ENCODE assay signal across 1 cellular context in the genomic region with DNA sequence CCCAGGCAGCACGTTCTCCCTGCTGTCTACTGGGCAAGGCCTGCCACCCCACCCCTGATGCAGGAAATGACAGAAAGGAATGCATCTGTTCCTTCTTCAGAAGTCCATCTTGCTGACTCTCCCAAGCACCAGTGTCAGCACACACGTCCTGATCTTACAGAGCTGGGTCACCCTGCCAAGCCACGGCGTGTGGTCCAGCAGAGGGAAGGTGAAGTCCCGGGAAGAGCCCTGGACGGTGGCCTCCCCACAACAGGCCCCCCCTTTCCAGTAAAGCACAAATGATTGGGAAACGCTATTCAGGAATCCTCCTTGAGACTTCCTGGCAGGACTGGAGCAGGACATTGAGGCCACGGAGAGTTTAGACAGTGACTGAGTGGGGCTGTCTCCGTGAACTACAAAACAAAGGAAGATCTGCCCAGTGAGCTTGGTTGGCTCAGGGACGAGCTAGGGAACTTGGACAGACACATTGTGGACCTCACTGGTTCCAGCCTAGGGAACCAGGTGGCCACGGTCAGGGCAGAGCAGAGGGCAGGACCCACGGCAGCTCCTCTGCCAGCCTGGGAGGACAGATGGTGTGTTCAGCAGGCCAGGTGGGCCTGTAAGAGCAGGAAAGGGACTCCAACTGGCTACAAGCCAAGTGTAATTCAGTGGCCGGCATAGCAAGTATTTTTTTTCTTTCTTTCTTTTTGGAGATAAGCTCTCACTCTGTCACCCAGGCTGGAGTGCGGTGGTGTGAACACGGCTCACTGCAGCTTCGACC.
TF ChIP-seq lines count a peak whose summit lies in the region.

No MANE protein-coding gene starts in this region.

TF ChIP-seq in A549, 52 proteins besides CTCF, POLR2A, EP300 and RAD21 (continued from another document):
- TF ChIP-seq CHD4 (IDR thresholded peaks at IDR 0.05; ENCODE audit: borderline replicate concordance) = no peak
- TF ChIP-seq, protein P1, sequence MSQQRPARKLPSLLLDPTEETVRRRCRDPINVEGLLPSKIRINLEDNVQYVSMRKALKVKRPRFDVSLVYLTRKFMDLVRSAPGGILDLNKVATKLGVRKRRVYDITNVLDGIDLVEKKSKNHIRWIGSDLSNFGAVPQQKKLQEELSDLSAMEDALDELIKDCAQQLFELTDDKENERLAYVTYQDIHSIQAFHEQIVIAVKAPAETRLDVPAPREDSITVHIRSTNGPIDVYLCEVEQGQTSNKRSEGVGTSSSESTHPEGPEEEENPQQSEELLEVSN (IDR thresholded peaks at IDR 0.05; ENCODE audit: borderline replicate concordance, low read depth) = no peak
- TF ChIP-seq MAFK (IDR thresholded peaks at IDR 0.05; ENCODE audit: partially characterized antibody) = no peak
- TF ChIP-seq, protein P2, sequence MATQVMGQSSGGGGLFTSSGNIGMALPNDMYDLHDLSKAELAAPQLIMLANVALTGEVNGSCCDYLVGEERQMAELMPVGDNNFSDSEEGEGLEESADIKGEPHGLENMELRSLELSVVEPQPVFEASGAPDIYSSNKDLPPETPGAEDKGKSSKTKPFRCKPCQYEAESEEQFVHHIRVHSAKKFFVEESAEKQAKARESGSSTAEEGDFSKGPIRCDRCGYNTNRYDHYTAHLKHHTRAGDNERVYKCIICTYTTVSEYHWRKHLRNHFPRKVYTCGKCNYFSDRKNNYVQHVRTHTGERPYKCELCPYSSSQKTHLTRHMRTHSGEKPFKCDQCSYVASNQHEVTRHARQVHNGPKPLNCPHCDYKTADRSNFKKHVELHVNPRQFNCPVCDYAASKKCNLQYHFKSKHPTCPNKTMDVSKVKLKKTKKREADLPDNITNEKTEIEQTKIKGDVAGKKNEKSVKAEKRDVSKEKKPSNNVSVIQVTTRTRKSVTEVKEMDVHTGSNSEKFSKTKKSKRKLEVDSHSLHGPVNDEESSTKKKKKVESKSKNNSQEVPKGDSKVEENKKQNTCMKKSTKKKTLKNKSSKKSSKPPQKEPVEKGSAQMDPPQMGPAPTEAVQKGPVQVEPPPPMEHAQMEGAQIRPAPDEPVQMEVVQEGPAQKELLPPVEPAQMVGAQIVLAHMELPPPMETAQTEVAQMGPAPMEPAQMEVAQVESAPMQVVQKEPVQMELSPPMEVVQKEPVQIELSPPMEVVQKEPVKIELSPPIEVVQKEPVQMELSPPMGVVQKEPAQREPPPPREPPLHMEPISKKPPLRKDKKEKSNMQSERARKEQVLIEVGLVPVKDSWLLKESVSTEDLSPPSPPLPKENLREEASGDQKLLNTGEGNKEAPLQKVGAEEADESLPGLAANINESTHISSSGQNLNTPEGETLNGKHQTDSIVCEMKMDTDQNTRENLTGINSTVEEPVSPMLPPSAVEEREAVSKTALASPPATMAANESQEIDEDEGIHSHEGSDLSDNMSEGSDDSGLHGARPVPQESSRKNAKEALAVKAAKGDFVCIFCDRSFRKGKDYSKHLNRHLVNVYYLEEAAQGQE (IDR thresholded peaks at IDR 0.05) = no peak
- no peak for TF ChIP-seq NFE2L2 (conservative IDR thresholded peaks at IDR 0.05; ENCODE audit: low read length)
